8 cellular contexts compared by ENCODE assay signal in the genomic region with DNA sequence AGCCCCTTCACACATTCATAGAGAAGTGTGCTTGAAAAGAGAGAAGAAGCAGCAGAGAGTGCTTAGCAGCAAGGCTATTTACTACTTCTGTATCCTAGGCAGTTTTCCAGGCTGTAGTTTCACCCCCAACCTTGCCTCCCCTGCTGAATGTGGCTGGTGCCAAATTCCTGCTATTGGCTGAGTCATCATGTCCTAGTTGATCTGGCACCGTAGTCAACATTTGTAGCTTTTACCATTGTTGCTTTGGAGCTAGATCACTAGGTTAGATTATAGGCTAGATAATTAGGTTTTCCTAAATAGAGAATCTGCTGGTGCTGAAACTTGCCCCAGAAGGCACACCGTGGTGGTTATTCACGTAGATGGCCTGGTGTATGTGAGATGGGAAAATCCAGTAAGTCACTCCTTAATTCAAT. TPM values are rescaled to one million over a fixed set of nuclear protein-coding genes. Genes with fewer than 3 reads are reported as not detected.
DNase-seq lines count a peak whose midpoint lies in the region; ATAC-seq, FAIRE-seq and TF ChIP-seq lines count a peak whose summit lies in the region.

No MANE protein-coding gene starts in this region.

- CTCF ChIA-PET in naive thymus-derived CD4-positive, alpha-beta T cell (lab: Charles Lee), result no interaction called here

- H3K9me3 Mint-ChIP-seq in naive thymus-derived CD4-positive, alpha-beta T cell, result peaks cover 0 to 8% (median 1%) of the 10 kb centered on the region in 11 donors

- H3K27ac Mint-ChIP-seq in naive thymus-derived CD4-positive, alpha-beta T cell, result no peak overlapping the region

- H3K27me3 ChIP-seq in osteoblast (ENCODE audit: insufficient read depth, low read length) (no peaks in the 10 kb centered on the region), Karpas-422 (ENCODE audit: low read length) (no peaks in the 10 kb centered on the region; the same call in 1 of the 2 replicates)
- no peaks in the 10 kb centered on the region for H3K27me3 ChIP-seq in naive thymus-derived CD4-positive, alpha-beta T cell (ENCODE audit: control insufficient read depth in 2 of 2, insufficient read depth in 2 of 2, low read length in 2 of 2)

- intact Hi-C loops in naive thymus-derived CD4-positive, alpha-beta T cell (cut with micrococcal nuclease), result no loop called here

- H3K27ac ChIP-seq in osteoblast (ENCODE audit: low read depth, low read length), result peak overlapping the region; percentile 18
- H3K27ac ChIP-seq in naive thymus-derived CD4-positive, alpha-beta T cell (ENCODE audit: low read depth, low read length), result no peak overlapping the region
- H3K27ac ChIP-seq in Karpas-422 (ENCODE audit: low read length), result no peak overlapping the region

- ATAC-seq in naive thymus-derived CD4-positive, alpha-beta T cell, result no peak
- no peak for ATAC-seq in HG02763 (IDR thresholded peaks at IDR 0.05; ENCODE audit: unreplicated experiment)

- POLR2A ChIA-PET in naive thymus-derived CD4-positive, alpha-beta T cell (lab: Charles Lee), result no interaction called here

- H4K20me1 ChIP-seq in osteoblast (ENCODE audit: insufficient read depth, low read length), result no peaks in the 10 kb centered on the region
- no peaks in the 10 kb centered on the region for H4K20me1 ChIP-seq in Karpas-422 (ENCODE audit: insufficient read depth, low read depth, low read length)

- TF ChIP-seq CTCF in fibroblast of the aortic adventitia (IDR thresholded peaks at IDR 0.05; ENCODE audit: insufficient read depth, low read length), result no peak
- no peak for TF ChIP-seq CTCF in osteoblast (IDR thresholded peaks at IDR 0.05; ENCODE audit: extremely low read depth, low read depth, low read length)

- H3K4me2 ChIP-seq in osteoblast (ENCODE audit: insufficient read depth, low read length), result peak overlapping the region; percentile 43
- H3K4me2 ChIP-seq in Karpas-422 (ENCODE audit: low read depth, low read length, poor library complexity, severe bottlenecking), result no peak overlapping the region

- no peak overlapping the region for H3K4me3 Mint-ChIP-seq in naive thymus-derived CD4-positive, alpha-beta T cell

- H3K4me3 ChIP-seq in fibroblast of the aortic adventitia (ENCODE audit: low read depth, low read length), result no peak overlapping the region
- no peak overlapping the region for H3K4me3 ChIP-seq in osteoblast (ENCODE audit: insufficient read depth, low read length)
- H3K4me3 ChIP-seq in naive thymus-derived CD4-positive, alpha-beta T cell (ENCODE audit: low read length), result no peak overlapping the region
- no peak overlapping the region for H3K4me3 ChIP-seq in Karpas-422 (ENCODE audit: low read length)

- no peaks in the 10 kb centered on the region for H3K79me2 ChIP-seq in osteoblast (ENCODE audit: insufficient read depth, low read length)
- no peaks in the 10 kb centered on the region for H3K79me2 ChIP-seq in Karpas-422 (ENCODE audit: low read length)

- peak; percentile 17 for FAIRE-seq in GM12892 (lab: Jason Lieb, UNC)

- no peak for DNase-seq in GM12892 (ENCODE audit: insufficient read length)
- DNase-seq in RKO (ENCODE audit: low spot score), result peak; percentile 24
- peak; percentile 92 for DNase-seq in fibroblast of the aortic adventitia (ENCODE audit: low read depth)
- peak; percentile 81 for DNase-seq in osteoblast (ENCODE audit: insufficient read length, low spot score, missing footprints)
- no peak for DNase-seq in naive thymus-derived CD4-positive, alpha-beta T cell
- no peak for DNase-seq in GDM1 (lab: John Stamatoyannopoulos, UW)
- no peak for DNase-seq in Karpas-422

- no peaks in the 10 kb centered on the region for H3K4me1 Mint-ChIP-seq in naive thymus-derived CD4-positive, alpha-beta T cell

- peaks cover 0 to 3% (median 0%) of the 10 kb centered on the region in 5 donors for H3K36me3 Mint-ChIP-seq in naive thymus-derived CD4-positive, alpha-beta T cell

- H2AFZ ChIP-seq in osteoblast (ENCODE audit: low read length) (no peak overlapping the region), Karpas-422 (ENCODE audit: low read length) (no peak overlapping the region)

- H3K9me2 ChIP-seq in Karpas-422 (replicated peaks; ENCODE audit: insufficient read depth, low read length), result no peaks in the 10 kb centered on the region

- no peaks in the 10 kb centered on the region for H3K36me3 ChIP-seq in osteoblast (ENCODE audit: insufficient read depth, low read length)
- H3K36me3 ChIP-seq in naive thymus-derived CD4-positive, alpha-beta T cell (ENCODE audit: control insufficient read depth in 2 of 3, insufficient read depth in 3 of 3, low read length in 3 of 3), result no peaks in the 10 kb centered on the region
- no peaks in the 10 kb centered on the region for H3K36me3 ChIP-seq in Karpas-422 (ENCODE audit: insufficient read depth, low read length)

- H3K9me3 ChIP-seq in osteoblast (ENCODE audit: low read depth, low read length) (no peaks in the 10 kb centered on the region), Karpas-422 (ENCODE audit: low read length) (peaks cover 26% of the 10 kb centered on the region)
- no peaks in the 10 kb centered on the region for H3K9me3 ChIP-seq in naive thymus-derived CD4-positive, alpha-beta T cell (ENCODE audit: control insufficient read depth in 2 of 3, low read length in 3 of 3)

- TF ChIP-seq POLR2A in GM12892 (IDR thresholded peaks at IDR 0.05; ENCODE audit: low read depth, low read length), result no peak

- H3K4me1 ChIP-seq in osteoblast (ENCODE audit: insufficient read depth, low read length) (peaks cover 11% of the 10 kb centered on the region), Karpas-422 (ENCODE audit: low read length) (no peaks in the 10 kb centered on the region)
- no peaks in the 10 kb centered on the region for H3K4me1 ChIP-seq in naive thymus-derived CD4-positive, alpha-beta T cell (ENCODE audit: control insufficient read depth in 2 of 2, insufficient read depth in 2 of 2, low read length in 2 of 2)

- H3K9ac ChIP-seq in Karpas-422 (ENCODE audit: low read length), result no peak overlapping the region

- H3K27me3 Mint-ChIP-seq in naive thymus-derived CD4-positive, alpha-beta T cell, result peaks cover 0 to 5% (median 0%) of the 10 kb centered on the region in 5 donors

RNA-seq across cellular contexts. Expression of gene ARHGAP42, which starts 32.7 kb away (rescaled TPM):
- 1.3 TPM for polyA plus RNA-seq in GM12892 (2012; ENCODE audit: missing spikeins)
- total RNA-seq in fibroblast of the aortic adventitia (ENCODE audit: low replicate concordance), result 12.6 and 21.1 TPM in 2 replicates
- 9.4 and 10.9 TPM in 2 replicates for total RNA-seq in osteoblast
- total RNA-seq in naive thymus-derived CD4-positive, alpha-beta T cell, result under 1 TPM in 3 of 5 experiments, not detected in 2; 0.05 to 0.66 (median 0.21) TPM
- polyA plus RNA-seq in naive thymus-derived CD4-positive, alpha-beta T cell, result not detected
- not detected in 2 replicates for total RNA-seq in Karpas-422 (2014; rRNA removed; shearing (Covaris generic); ENCODE audit: low replicate concordance)

Comparison
In these comparisons a context has a peak if more than half of its experiments do, and no peak if none do; other contexts are left out.
1. DNase-seq: peak in RKO (single experiment), fibroblast of the aortic adventitia (single experiment) and osteoblast (single experiment); none in GM12892 (single experiment), naive thymus-derived CD4-positive, alpha-beta T cell (0 of 9), GDM1 (single experiment) and Karpas-422 (single experiment).